8 cellular contexts compared by ENCODE assay signal in the genomic region with DNA sequence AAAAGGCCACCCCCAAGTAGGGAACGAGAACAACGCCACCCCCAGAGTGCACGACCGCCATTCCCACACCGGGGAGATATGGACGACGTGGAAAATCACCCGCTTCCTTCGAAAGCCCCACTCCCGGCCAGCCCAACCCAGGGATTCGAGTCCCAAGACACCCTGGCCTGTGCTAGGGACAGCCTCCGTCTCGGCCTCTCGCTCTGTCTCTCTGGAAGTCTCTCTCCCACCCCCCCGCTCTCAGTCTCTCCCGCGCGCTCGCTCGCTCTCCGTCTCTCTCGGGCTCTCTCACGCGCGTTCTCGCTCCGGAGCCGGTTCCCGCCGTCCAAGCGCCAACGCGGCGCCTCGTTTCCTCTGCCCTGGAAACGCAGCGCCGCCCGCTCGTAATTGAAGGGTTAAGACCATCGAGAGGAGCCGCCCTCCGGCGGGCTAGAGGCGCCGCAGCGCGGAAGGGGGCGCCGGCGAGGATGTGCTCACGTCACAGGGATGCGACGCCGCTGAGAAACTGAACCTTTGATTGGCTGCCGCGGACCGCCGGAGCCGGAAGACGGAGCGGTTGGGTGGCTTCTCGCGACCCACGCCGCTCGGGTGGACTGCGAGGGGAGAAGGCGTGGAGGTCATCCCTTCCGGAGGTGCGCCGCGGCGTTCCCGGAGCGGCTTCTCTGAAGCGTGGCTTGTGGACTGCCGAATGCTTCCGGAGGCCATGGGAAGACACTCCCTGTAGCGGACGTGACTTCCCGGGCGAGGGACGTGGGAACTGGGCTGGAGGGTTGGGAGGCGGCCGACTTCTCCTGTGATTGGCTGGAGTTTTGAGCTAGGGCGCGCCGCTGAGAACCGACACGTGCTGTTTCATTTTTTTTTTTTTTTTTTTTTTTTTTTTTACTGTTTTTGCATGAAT. TPM values are rescaled to one million over a fixed set of nuclear protein-coding genes. Genes with fewer than 3 reads are reported as not detected.
DNase-seq lines count a peak whose midpoint lies in the region; ATAC-seq and TF ChIP-seq lines count a peak whose summit lies in the region.
"Not testable (repeated sequence)": the region's sequence is repeated elsewhere in the genome, so short reads cannot be mapped to it uniquely, and the experiment has no call there.

A gene with protein sequence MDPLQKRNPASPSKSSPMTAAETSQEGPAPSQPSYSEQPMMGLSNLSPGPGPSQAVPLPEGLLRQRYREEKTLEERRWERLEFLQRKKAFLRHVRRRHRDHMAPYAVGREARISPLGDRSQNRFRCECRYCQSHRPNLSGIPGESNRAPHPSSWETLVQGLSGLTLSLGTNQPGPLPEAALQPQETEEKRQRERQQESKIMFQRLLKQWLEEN (minus strand): TSS at position 406 of the 898 bp plus-strand sequence. CDS start 9,930 bp downstream, outside the sequence.

- H3K9ac ChIP-seq in colonic mucosa (ENCODE audit: low read depth in 2 of 2, low read length in 2 of 2): not testable (repeated sequence)

- H3K36me3 Mint-ChIP-seq in Caco-2 (ENCODE audit: insufficient read depth, unreplicated experiment); stimulated activated memory B cell treated with anti-CD40 and anti-IgM and Interleukin-4, amounts not matched to agents 10 μg/mL and 1 μg/mL and 100 μg/mL, for 72 hours: not testable (repeated sequence)

- not testable (repeated sequence) for H3K36me3 ChIP-seq in Caco-2 (ENCODE audit: control insufficient read depth, insufficient read depth, low read length); colonic mucosa

- H3K27ac ChIP-seq in colonic mucosa: not testable (repeated sequence)

- H3K27me3 Mint-ChIP-seq in Caco-2 (ENCODE audit: insufficient read depth, unreplicated experiment); stimulated activated memory B cell treated with anti-CD40 and anti-IgM and Interleukin-4, amounts not matched to agents 10 μg/mL and 1 μg/mL and 100 μg/mL, for 72 hours: not testable (repeated sequence)

- not testable (repeated sequence) for BruUV-seq in Caco-2 (replicated peaks; lab: Mats Ljungman, UMichigan)

- POLR2A ChIA-PET in Caco-2 (lab: Charles Lee): not testable (repeated sequence)

- peak; percentile 80 for ATAC-seq in GM19351 (IDR thresholded peaks at IDR 0.05; ENCODE audit: unreplicated experiment)
- peak; percentile 85 for ATAC-seq in HG02610 (IDR thresholded peaks at IDR 0.05; ENCODE audit: unreplicated experiment)
- peak; percentile 89 for ATAC-seq in HG03354 (IDR thresholded peaks at IDR 0.05; ENCODE audit: poor library complexity, severe bottlenecking, unreplicated experiment)
- ATAC-seq in activated CD4-positive, CD25-positive, alpha-beta regulatory T cell treated with anti-CD3 and anti-CD28 coated beads, Interleukin-2, amount 50 U/mL, for 24 hours: peak; percentile 85 to 87
- peak; percentile 95 for ATAC-seq in stimulated activated memory B cell treated with anti-CD40 and anti-IgM and Interleukin-4, amounts not matched to agents 10 μg/mL and 1 μg/mL and 100 μg/mL, for 72 hours

- TF ChIP-seq CTCF in Caco-2 (IDR thresholded peaks at IDR 0.05; ENCODE audit: insufficient read depth in 1 of 2, low read depth in 1 of 2, low read length in 1 of 2, severe bottlenecking in 1 of 2, unreplicated experiment in 1 of 2); colonic mucosa (IDR thresholded peaks at IDR 0.05); lower leg skin (IDR thresholded peaks at IDR 0.05): not testable (repeated sequence)

- H3K9me3 Mint-ChIP-seq in Caco-2 (ENCODE audit: unreplicated experiment); stimulated activated memory B cell treated with anti-CD40 and anti-IgM and Interleukin-4, amounts not matched to agents 10 μg/mL and 1 μg/mL and 100 μg/mL, for 72 hours: not testable (repeated sequence)

- not testable (repeated sequence) for TF ChIP-seq POLR2A in lower leg skin (IDR thresholded peaks at IDR 0.05)

- not testable (repeated sequence) for H3K4me3 ChIP-seq in Caco-2 (ENCODE audit: low read depth, low read length); colonic mucosa; lower leg skin (ENCODE audit: low read depth, poor library complexity, severe bottlenecking)

- CTCF ChIA-PET in Caco-2 (lab: Charles Lee): not testable (repeated sequence)

- no CpG with 5 or more reads among the region's 91 CpGs for WGBS in lower leg skin, 2 donors

- H3K9me3 ChIP-seq in Caco-2, colonic mucosa: not testable (repeated sequence)

- not testable (repeated sequence) for H3K27me3 ChIP-seq in Caco-2 (replicated peaks; ENCODE audit: control insufficient read depth, insufficient read depth, low read length); colonic mucosa

- H3K4me1 Mint-ChIP-seq in Caco-2 (ENCODE audit: low read depth, unreplicated experiment); stimulated activated memory B cell treated with anti-CD40 and anti-IgM and Interleukin-4, amounts not matched to agents 10 μg/mL and 1 μg/mL and 100 μg/mL, for 72 hours: not testable (repeated sequence)

- DNase-seq in Caco-2; colonic mucosa; lower leg skin (ENCODE audit: low spot score in 2 of 2): not testable (repeated sequence)

- intact Hi-C loops in Caco-2 (cut with micrococcal nuclease; ENCODE audit: unreplicated experiment); colonic mucosa (cut with DNase I); lower leg skin (cut with DNase I; ENCODE audit: low total_unique reads): not testable (repeated sequence)

- H3K4me1 ChIP-seq in Caco-2, colonic mucosa: not testable (repeated sequence)

- not testable (repeated sequence) for H3K4me3 Mint-ChIP-seq in Caco-2 (ENCODE audit: unreplicated experiment); stimulated activated memory B cell treated with anti-CD40 and anti-IgM and Interleukin-4, amounts not matched to agents 10 μg/mL and 1 μg/mL and 100 μg/mL, for 72 hours

- not testable (repeated sequence) for H3K27ac Mint-ChIP-seq in Caco-2 (ENCODE audit: unreplicated experiment); stimulated activated memory B cell treated with anti-CD40 and anti-IgM and Interleukin-4, amounts not matched to agents 10 μg/mL and 1 μg/mL and 100 μg/mL, for 72 hours

RNA-seq across cellular contexts. Expression of the gene that starts here (rescaled TPM):
- total RNA-seq in Caco-2 (2022) (33.9 and 37.0 TPM in 2 replicates), colonic mucosa (10 to 100 TPM; 10.8 to 20.0 TPM), lower leg skin (10 to 100 TPM; 12.7 to 19.1 (median 16.5) TPM)
